In genomic region chr9:78879324-78880100, GRCh38 we compare ENCODE assay signal across 19 cellular contexts.
"Had no signal": no experiment of that assay in that cellular context is flagged by ENCODE, and none has a peak within 500 bp of the region (broad histone marks: within the 10 kb centered on the region; RNA-seq: fewer than 3 reads in every experiment).

No MANE protein-coding gene starts in this region.

- DNase-seq: activated CD4-positive, alpha-beta memory T cell treated with anti-CD3 and anti-CD28 coated beads, Interleukin-2, amount 10 ng/mL, durations not matched to agents 7 days and 5 days; activated CD4-positive, alpha-beta T cell treated with anti-CD3 and anti-CD28 coated beads for 48 hours; activated effector memory CD4-positive, alpha-beta T cell treated with anti-CD3 and anti-CD28 coated beads, Interleukin-2, amount 50 U/mL, for 16 hours; activated naive CD4-positive, alpha-beta T cell treated with anti-CD3 and anti-CD28 coated beads, Interleukin-2, amount 10 ng/mL, durations not matched to agents 7 days and 5 days; body of pancreas; effector memory CD4-positive, alpha-beta T cell; hippocampal formation; left ventricle myocardium inferior; naive thymus-derived CD8-positive, alpha-beta T cell; stimulated activated CD4-positive, alpha-beta T cell treated with anti-CD3 and anti-CD28 coated beads, Interleukin-4, amount 100 ng/mL, for 24 hours; stimulated activated naive CD4-positive, alpha-beta T cell treated with Interleukin-2 at 50 U/mL for 16 hours had no signal

- H3K4me1 ChIP-seq: body of pancreas, left ventricle myocardium inferior, neural progenitor cell, prostate gland, right atrium auricular region, vagina had no signal

- H3K4me2 ChIP-seq: neural progenitor cell had no signal

- H3K9ac ChIP-seq: neural progenitor cell had no signal

- H3K4me3 Mint-ChIP-seq: activated CD4-positive, alpha-beta memory T cell treated with anti-CD3 and anti-CD28 coated beads, Interleukin-2, amount 10 ng/mL, durations not matched to agents 7 days and 5 days; activated naive CD4-positive, alpha-beta T cell treated with anti-CD3 and anti-CD28 coated beads, Interleukin-2, amount 10 ng/mL, durations not matched to agents 7 days and 5 days; naive thymus-derived CD8-positive, alpha-beta T cell; neural progenitor cell; type B pancreatic cell had no signal

- H3K36me3 Mint-ChIP-seq: activated naive CD4-positive, alpha-beta T cell treated with anti-CD3 and anti-CD28 coated beads, Interleukin-2, amount 10 ng/mL, durations not matched to agents 7 days and 5 days; naive thymus-derived CD8-positive, alpha-beta T cell; neural progenitor cell; type B pancreatic cell had no signal

- FAIRE-seq: frontal cortex had no signal

- H3K27me3 ChIP-seq: body of pancreas, neural progenitor cell, right atrium auricular region, vagina had no signal

- H3K4me1 Mint-ChIP-seq: activated CD4-positive, alpha-beta memory T cell treated with anti-CD3 and anti-CD28 coated beads, Interleukin-2, amount 10 ng/mL, durations not matched to agents 7 days and 5 days; activated naive CD4-positive, alpha-beta T cell treated with anti-CD3 and anti-CD28 coated beads, Interleukin-2, amount 10 ng/mL, durations not matched to agents 7 days and 5 days; naive thymus-derived CD8-positive, alpha-beta T cell; neural progenitor cell had no signal

- H3K9me3 ChIP-seq: body of pancreas, left ventricle myocardium inferior, prostate gland, right atrium auricular region, thoracic aorta, vagina had no signal

- H3K27ac Mint-ChIP-seq: activated CD4-positive, alpha-beta memory T cell treated with anti-CD3 and anti-CD28 coated beads, Interleukin-2, amount 10 ng/mL, durations not matched to agents 7 days and 5 days; activated naive CD4-positive, alpha-beta T cell treated with anti-CD3 and anti-CD28 coated beads, Interleukin-2, amount 10 ng/mL, durations not matched to agents 7 days and 5 days; naive thymus-derived CD8-positive, alpha-beta T cell; neural progenitor cell; type B pancreatic cell had no signal

- H3K9me3 Mint-ChIP-seq: activated CD4-positive, alpha-beta memory T cell treated with anti-CD3 and anti-CD28 coated beads, Interleukin-2, amount 10 ng/mL, durations not matched to agents 7 days and 5 days; activated naive CD4-positive, alpha-beta T cell treated with anti-CD3 and anti-CD28 coated beads, Interleukin-2, amount 10 ng/mL, durations not matched to agents 7 days and 5 days; type B pancreatic cell had no signal

- H3K27ac ChIP-seq: body of pancreas, left ventricle myocardium inferior, neural progenitor cell, prostate gland, right atrium auricular region, thoracic aorta, vagina had no signal

- H3K4me3 ChIP-seq: body of pancreas, left ventricle myocardium inferior, neural progenitor cell, prostate gland, right atrium auricular region, thoracic aorta, vagina had no signal

- H2AFZ ChIP-seq: neural progenitor cell had no signal

- H3K36me3 ChIP-seq: left ventricle myocardium inferior, neural progenitor cell, prostate gland, right atrium auricular region, thoracic aorta, vagina had no signal

- H3K27me3 Mint-ChIP-seq: activated CD4-positive, alpha-beta memory T cell treated with anti-CD3 and anti-CD28 coated beads, Interleukin-2, amount 10 ng/mL, durations not matched to agents 7 days and 5 days; activated naive CD4-positive, alpha-beta T cell treated with anti-CD3 and anti-CD28 coated beads, Interleukin-2, amount 10 ng/mL, durations not matched to agents 7 days and 5 days had no signal

- ATAC-seq: body of pancreas; esophagus mucosa; naive thymus-derived CD8-positive, alpha-beta T cell had no signal
